1 cellular context compared by ENCODE assay signal in the genomic region with DNA sequence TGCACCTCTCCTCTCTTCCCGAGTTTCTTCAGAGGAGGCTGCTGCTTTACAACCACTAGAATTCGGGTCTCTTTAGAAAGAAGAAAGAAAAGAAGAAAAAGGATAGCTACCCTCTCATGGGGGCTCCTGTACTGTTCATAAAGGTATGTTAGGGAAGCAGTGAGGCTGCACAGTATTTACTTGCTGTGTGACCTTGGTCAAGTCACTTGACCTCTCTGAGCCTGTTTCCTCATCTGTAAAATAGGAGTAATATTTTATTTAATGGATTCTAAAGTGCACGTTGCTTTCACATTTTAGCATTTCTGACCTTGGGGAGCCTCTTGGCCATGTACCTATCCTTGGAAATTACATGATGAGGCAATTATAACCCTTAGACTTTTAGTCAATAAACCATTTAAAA.
A peak's percentile ranks its signal among the peaks of the same experiment; 100 is the strongest.
TF ChIP-seq lines count a peak whose summit lies in the region.

No MANE protein-coding gene starts in this region.

TF ChIP-seq in K562, 482 proteins besides CTCF, POLR2A, EP300 and RAD21 (continued from another document):
- TF ChIP-seq PTBP1 (IDR thresholded peaks at IDR 0.05; ENCODE audit: low read depth, low read length) (0 out of 2 replicates have a peak, but pooled peaks have one; percentile 43), RBM25 (IDR thresholded peaks at IDR 0.05; ENCODE audit: low read depth, low read length, severe bottlenecking) (peak; percentile 99)
